ENCODE assay signal across 8 cellular contexts in genomic region chr17:77475012-77475976, GRCh38.
DNase-seq lines count a peak whose midpoint lies in the region; ATAC-seq lines count a peak whose summit lies in the region.

No MANE protein-coding gene starts in this region.

- H3K27me3 Mint-ChIP-seq in activated naive CD8-positive, alpha-beta T cell treated with anti-CD3 and anti-CD28 coated beads for 36 hours = no peaks in the 10 kb centered on the region
- no peaks in the 10 kb centered on the region for H3K27me3 Mint-ChIP-seq in memory B cell

- peaks cover 93% of the 10 kb centered on the region for H3K4me1 Mint-ChIP-seq in activated naive CD8-positive, alpha-beta T cell treated with anti-CD3 and anti-CD28 coated beads for 36 hours
- peaks cover 68% of the 10 kb centered on the region for H3K4me1 Mint-ChIP-seq in memory B cell

- H3K27me3 ChIP-seq in thymus (ENCODE audit: control insufficient read depth, insufficient read depth) = no peaks in the 10 kb centered on the region

- in situ Hi-C loops in G401 (cut with HindIII; ENCODE audit: low sequenced_read_pairs) = no loop called here

- peak overlapping the region; percentile 54 for H3K27ac ChIP-seq in thymus (ENCODE audit: low read depth)

- H3K4me3 ChIP-seq in thymus (ENCODE audit: low read length) = no peak overlapping the region

- peak overlapping the region; percentile 83 for H3K27ac Mint-ChIP-seq in activated naive CD8-positive, alpha-beta T cell treated with anti-CD3 and anti-CD28 coated beads for 36 hours
- H3K27ac Mint-ChIP-seq in memory B cell = peak overlapping the region; percentile 69

- WGBS in thymus = 55% methylated on average over 27 of the region's 27 CpGs

- ATAC-seq in memory B cell (ENCODE audit: low read depth) (peak; percentile 78), HG03135 (IDR thresholded peaks at IDR 0.05; ENCODE audit: unreplicated experiment) (no peak), GM21390 (IDR thresholded peaks at IDR 0.05; ENCODE audit: unreplicated experiment) (no peak)

- H3K9me3 Mint-ChIP-seq in activated naive CD8-positive, alpha-beta T cell treated with anti-CD3 and anti-CD28 coated beads for 36 hours = no peaks in the 10 kb centered on the region
- H3K9me3 Mint-ChIP-seq in memory B cell = peaks cover 3% of the 10 kb centered on the region

- H3K36me3 ChIP-seq in thymus (ENCODE audit: control insufficient read depth, insufficient read depth) = peaks cover 57% of the 10 kb centered on the region

- peaks cover 61% of the 10 kb centered on the region for H3K4me1 ChIP-seq in thymus (ENCODE audit: control insufficient read depth, insufficient read depth, low read length)

- H3K4me3 Mint-ChIP-seq in activated naive CD8-positive, alpha-beta T cell treated with anti-CD3 and anti-CD28 coated beads for 36 hours = peak overlapping the region; percentile 55
- peak overlapping the region; percentile 38 for H3K4me3 Mint-ChIP-seq in memory B cell

- DNase-seq in EH (ENCODE audit: low read depth) (peak; percentile 87), RPMI7951 (ENCODE audit: low read depth) (peak; percentile 90), memory B cell (ENCODE audit: low spot score in 2 of 2) (no peak), G401 (ENCODE audit: low spot score) (no peak)
- DNase-seq in activated naive CD8-positive, alpha-beta T cell treated with anti-CD3 and anti-CD28 coated beads for 36 hours = peak; percentile 78

- no peaks in the 10 kb centered on the region for H3K9me3 ChIP-seq in thymus (ENCODE audit: control insufficient read depth)

- H3K36me3 Mint-ChIP-seq in activated naive CD8-positive, alpha-beta T cell treated with anti-CD3 and anti-CD28 coated beads for 36 hours = peaks cover 45% of the 10 kb centered on the region
- H3K36me3 Mint-ChIP-seq in memory B cell = peaks cover 11% of the 10 kb centered on the region

Comparison
In these comparisons a context has a peak if more than half of its experiments do, and no peak if none do; other contexts are left out.
1. DNase-seq: peak in EH (single experiment), RPMI7951 (single experiment) and activated naive CD8-positive, alpha-beta T cell treated with anti-CD3 and anti-CD28 coated beads for 36 hours (single experiment); none in memory B cell (0 of 2) and G401 (single experiment).